16 cellular contexts compared by ENCODE assay signal in the genomic region with DNA sequence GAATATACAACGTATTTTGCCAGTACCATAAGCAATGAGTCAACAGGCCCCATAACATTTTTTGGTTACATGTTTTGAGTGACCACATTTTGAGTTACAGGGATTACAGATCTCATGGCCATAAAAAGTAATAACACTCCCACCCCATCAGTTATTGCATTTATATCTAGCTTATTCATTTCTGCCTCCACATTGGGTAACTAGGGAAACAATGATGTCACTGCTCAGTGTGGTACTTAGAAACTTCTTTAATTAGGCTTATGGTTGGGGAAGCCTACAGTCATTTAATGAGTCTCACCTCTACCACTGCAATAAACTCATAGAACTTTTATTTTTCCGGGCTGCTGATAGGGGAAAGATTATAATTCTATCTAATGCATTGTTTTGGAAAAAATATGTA. TPM values are rescaled to one million over a fixed set of nuclear protein-coding genes. Genes with fewer than 3 reads are reported as not detected.
DNase-seq lines count a peak whose midpoint lies in the region; ATAC-seq and TF ChIP-seq lines count a peak whose summit lies in the region.
"Had no signal": no experiment of that assay in that cellular context is flagged by ENCODE, and none has a peak within 500 bp of the region (broad histone marks: within the 10 kb centered on the region; RNA-seq: fewer than 3 reads in every experiment).

No MANE protein-coding gene starts in this region.

- no peaks in the 10 kb centered on the region for H3K9me3 ChIP-seq in smooth muscle cell (replicated peaks; ENCODE audit: low read depth)
- H3K9me3 ChIP-seq in right atrium auricular region: peaks cover 0 to 14% of the 10 kb centered on the region in 2 donors
- H3K9me3 ChIP-seq: neutrophil, testis had no signal

- H3K36me3 ChIP-seq in smooth muscle cell (ENCODE audit: low read depth): no peaks in the 10 kb centered on the region
- H3K36me3 ChIP-seq in right atrium auricular region: no peaks in the 10 kb centered on the region
- H3K36me3 ChIP-seq: ascending aorta, neutrophil had no signal

- H4K20me1 ChIP-seq in smooth muscle cell (ENCODE audit: low read depth): no peaks in the 10 kb centered on the region

- no peak overlapping the region for H3K27ac Mint-ChIP-seq in activated CD4-positive, alpha-beta T cell treated with anti-CD3 and anti-CD28 coated beads for 36 hours
- H3K27ac Mint-ChIP-seq in stimulated activated memory B cell treated with anti-CD40 and anti-IgM and Interleukin-4, amounts not matched to agents 10 μg/mL and 1 μg/mL and 100 μg/mL, for 72 hours: no peak overlapping the region
- no peak overlapping the region for H3K27ac Mint-ChIP-seq in chondrocyte (ENCODE audit: unreplicated experiment)

- CTCF ChIA-PET in activated CD4-positive, alpha-beta T cell treated with anti-CD3 and anti-CD28 coated beads for 36 hours (lab: Charles Lee): interaction anchor here (1.0 kb wide), 1 partner anchor 206 kb away, joined by 3 read pairs; no protein-coding TSS in a partner anchor

- ATAC-seq in activated CD4-positive, alpha-beta T cell treated with anti-CD3 and anti-CD28 coated beads for 36 hours: peak; percentile 92
- peak; percentile 57 for ATAC-seq in GM19452 (IDR thresholded peaks at IDR 0.05; ENCODE audit: unreplicated experiment)
- no peak for ATAC-seq in stimulated activated memory B cell treated with anti-CD40 and anti-IgM and Interleukin-4, amounts not matched to agents 10 μg/mL and 1 μg/mL and 100 μg/mL, for 72 hours

- intact Hi-C loops in activated CD4-positive, alpha-beta T cell treated with anti-CD3 and anti-CD28 coated beads for 36 hours (cut with DNase I, micrococcal nuclease): loop anchor here (1.0 to 10.0 kb wide), 7 partner anchors 40 to 1083 kb away; a partner anchor contains a TSS

- H3K27me3 ChIP-seq in smooth muscle cell (ENCODE audit: low read depth): no peaks in the 10 kb centered on the region
- no peaks in the 10 kb centered on the region for H3K27me3 ChIP-seq in right atrium auricular region
- H3K27me3 ChIP-seq: ascending aorta, dorsolateral prefrontal cortex, neutrophil, testis had no signal

- peak overlapping the region; percentile 34 for H3K4me2 ChIP-seq in smooth muscle cell

- DNase-seq in activated CD4-positive, alpha-beta T cell treated with anti-CD3 and anti-CD28 coated beads for 36 hours: no peak
- no peak for DNase-seq in activated CD4-positive, alpha-beta T cell treated with anti-CD3 and anti-CD28 coated beads for 48 hours
- DNase-seq in M059J (ENCODE audit: low read depth) (peak; percentile 52), smooth muscle cell (lab: John Stamatoyannopoulos, UW; ENCODE audit: unreplicated experiment) (no peak), right atrium auricular region (ENCODE audit: low spot score) (no peak), chondrocyte (ENCODE audit: low spot score) (no peak)
- DNase-seq: 8988T, COR-L47, dorsolateral prefrontal cortex, GOT3, testis had no signal

- no peaks in the 10 kb centered on the region for H3F3A ChIP-seq in smooth muscle cell (ENCODE audit: low read depth)

- POLR2A ChIA-PET in activated CD4-positive, alpha-beta T cell treated with anti-CD3 and anti-CD28 coated beads for 36 hours (lab: Charles Lee): no interaction called here

- no peak overlapping the region for H2AFZ ChIP-seq in smooth muscle cell (ENCODE audit: low read depth)

- peak overlapping the region; percentile 95 for H3K27ac ChIP-seq in smooth muscle cell (ENCODE audit: low read depth)
- H3K27ac ChIP-seq in right atrium auricular region: no peak overlapping the region
- H3K27ac ChIP-seq: ascending aorta, dorsolateral prefrontal cortex, neutrophil, testis had no signal

- no peak for TF ChIP-seq CTCF in smooth muscle cell (IDR thresholded peaks at IDR 0.05; ENCODE audit: borderline replicate concordance, insufficient read depth, poor library complexity, severe bottlenecking)
- no peak for TF ChIP-seq CTCF in right atrium auricular region (IDR thresholded peaks at IDR 0.05)
- TF ChIP-seq CTCF in chondrocyte (IDR thresholded peaks at IDR 0.05): no peak

- H3K79me2 ChIP-seq in smooth muscle cell (ENCODE audit: low read depth): no peaks in the 10 kb centered on the region

- no peak overlapping the region for H3K4me3 ChIP-seq in smooth muscle cell
- H3K4me3 ChIP-seq in right atrium auricular region: no peak overlapping the region
- H3K4me3 ChIP-seq: ascending aorta, dorsolateral prefrontal cortex, lung, testis had no signal

- peak overlapping the region; percentile 53 for H3K9ac ChIP-seq in smooth muscle cell (ENCODE audit: low read depth)

- peaks cover 14% of the 10 kb centered on the region for H3K4me1 Mint-ChIP-seq in activated CD4-positive, alpha-beta T cell treated with anti-CD3 and anti-CD28 coated beads for 36 hours
- H3K4me1 Mint-ChIP-seq in stimulated activated memory B cell treated with anti-CD40 and anti-IgM and Interleukin-4, amounts not matched to agents 10 μg/mL and 1 μg/mL and 100 μg/mL, for 72 hours: no peaks in the 10 kb centered on the region
- H3K4me1 Mint-ChIP-seq in chondrocyte (ENCODE audit: low read depth): no peaks in the 10 kb centered on the region

- peaks cover 40% of the 10 kb centered on the region for H3K27me3 Mint-ChIP-seq in activated CD4-positive, alpha-beta T cell treated with anti-CD3 and anti-CD28 coated beads for 36 hours
- peaks cover 54% of the 10 kb centered on the region for H3K27me3 Mint-ChIP-seq in stimulated activated memory B cell treated with anti-CD40 and anti-IgM and Interleukin-4, amounts not matched to agents 10 μg/mL and 1 μg/mL and 100 μg/mL, for 72 hours
- no peaks in the 10 kb centered on the region for H3K27me3 Mint-ChIP-seq in chondrocyte (ENCODE audit: low read depth)

- no peak overlapping the region for H3K4me3 Mint-ChIP-seq in activated CD4-positive, alpha-beta T cell treated with anti-CD3 and anti-CD28 coated beads for 36 hours
- no peak overlapping the region for H3K4me3 Mint-ChIP-seq in stimulated activated memory B cell treated with anti-CD40 and anti-IgM and Interleukin-4, amounts not matched to agents 10 μg/mL and 1 μg/mL and 100 μg/mL, for 72 hours
- H3K4me3 Mint-ChIP-seq in chondrocyte (ENCODE audit: unreplicated experiment): no peak overlapping the region

- WGBS in smooth muscle cell (ENCODE audit: low lambda C conversion rate): 54% methylated on average over 2 of the region's 2 CpGs

- peaks cover 15% of the 10 kb centered on the region for H3K9me3 Mint-ChIP-seq in activated CD4-positive, alpha-beta T cell treated with anti-CD3 and anti-CD28 coated beads for 36 hours (ENCODE audit: low read depth)
- H3K9me3 Mint-ChIP-seq in stimulated activated memory B cell treated with anti-CD40 and anti-IgM and Interleukin-4, amounts not matched to agents 10 μg/mL and 1 μg/mL and 100 μg/mL, for 72 hours: peaks cover 20% of the 10 kb centered on the region
- H3K9me3 Mint-ChIP-seq in chondrocyte (ENCODE audit: low read depth): peaks cover 35% of the 10 kb centered on the region

- H3K4me1 ChIP-seq in smooth muscle cell (ENCODE audit: low read depth) (no peaks in the 10 kb centered on the region), right atrium auricular region (no peaks in the 10 kb centered on the region)
- H3K4me1 ChIP-seq: ascending aorta, testis had no signal

- H3K36me3 Mint-ChIP-seq in activated CD4-positive, alpha-beta T cell treated with anti-CD3 and anti-CD28 coated beads for 36 hours (ENCODE audit: low read depth): peaks cover 5% of the 10 kb centered on the region
- peaks cover 13% of the 10 kb centered on the region for H3K36me3 Mint-ChIP-seq in stimulated activated memory B cell treated with anti-CD40 and anti-IgM and Interleukin-4, amounts not matched to agents 10 μg/mL and 1 μg/mL and 100 μg/mL, for 72 hours
- H3K36me3 Mint-ChIP-seq in chondrocyte (ENCODE audit: low read depth): peaks cover 18% of the 10 kb centered on the region

RNA-seq across cellular contexts. Expression of a gene that starts 39.9 kb away (rescaled TPM):
- 10 to 100 TPM; 73.5 to 84.0 TPM for total RNA-seq in activated CD4-positive, alpha-beta T cell treated with anti-CD3 and anti-CD28 coated beads for 36 hours
- 53.9 and 65.1 TPM in 2 replicates for total RNA-seq in M059J (2014; rRNA removed; shearing (Covaris generic))
- total RNA-seq in smooth muscle cell (47.5 and 52.2 TPM in 2 replicates), right atrium auricular region (10 to 100 TPM; 15.5 to 26.8 TPM), chondrocyte (53.8 to 56.6 TPM (median 54.3 TPM) in 3 replicates)
- 46.5 and 51.4 TPM in 2 replicates for polyA plus RNA-seq in smooth muscle cell
